Comparison of ENCODE assay signal across 8 cellular contexts in genomic region chr12:98754095-98754494, GRCh38.
DNase-seq lines count a peak whose midpoint lies in the region; ATAC-seq and TF ChIP-seq lines count a peak whose summit lies in the region.

No MANE protein-coding gene starts in this region.

- no peak for TF ChIP-seq POLR2A in stomach (IDR thresholded peaks at IDR 0.05)

- 0 out of 2 replicates have a peak, but pooled peaks cover 5% of the 10 kb centered on the region for H3K9me2 ChIP-seq in PC-3 (replicated peaks; ENCODE audit: low read length)

- no peaks in the 10 kb centered on the region for H3K36me3 ChIP-seq in PC-3 (ENCODE audit: low read depth, low read length)
- no peaks in the 10 kb centered on the region for H3K36me3 ChIP-seq in stomach
- H3K36me3 ChIP-seq in effector memory CD4-positive, alpha-beta T cell (ENCODE audit: control insufficient read depth, insufficient read depth, low read length) = no peaks in the 10 kb centered on the region

- no peak overlapping the region for H3K27ac Mint-ChIP-seq in WTC11

- DNase-seq in A172 (ENCODE audit: low spot score) = peak; percentile 73
- peak; percentile 94 for DNase-seq in PC-3
- DNase-seq in globus pallidus (ENCODE audit: low spot score) = peak; percentile 67
- no peak for DNase-seq in WTC11 (ENCODE audit: low spot score)
- no peak for DNase-seq in stomach
- no peak for DNase-seq in effector memory CD4-positive, alpha-beta T cell

- BruUV-seq in PC-3 (replicated peaks; lab: Mats Ljungman, UMichigan) = no TSS peak

- CTCF ChIA-PET in PC-3 (lab: Charles Lee) (interaction anchor here (0.8 kb wide), 2 partner anchors 55 to 399 kb away, joined by 4 to 5 read pairs; no protein-coding TSS in a partner anchor), WTC11 (lab: Charles Lee) (interaction anchor here (1.1 to 1.5 kb wide), 2 partner anchors 10 to 182 kb away, joined by 3 read pairs; no protein-coding TSS in a partner anchor)

- peak overlapping the region; percentile 50 for H3K4me2 ChIP-seq in PC-3 (ENCODE audit: low read length)

- H3K4me3 ChIP-seq in PC-3 (ENCODE audit: low read length) = no peak overlapping the region
- H3K4me3 ChIP-seq in stomach = no peak overlapping the region
- H3K4me3 ChIP-seq in effector memory CD4-positive, alpha-beta T cell (ENCODE audit: insufficient read depth, low read depth, low read length, poor library complexity, severe bottlenecking) = no peak overlapping the region

- POLR2A ChIA-PET in PC-3 (lab: Charles Lee; ENCODE audit: unreplicated experiment) = interaction anchor here (0.6 to 0.7 kb wide), 2 partner anchors 161 to 191 kb away, joined by 4 to 10 read pairs; no protein-coding TSS in a partner anchor
- POLR2A ChIA-PET in WTC11 (lab: Charles Lee) = no interaction called here

- no peaks in the 10 kb centered on the region for H3K27me3 Mint-ChIP-seq in WTC11 (ENCODE audit: low read depth)

- H3K4me1 Mint-ChIP-seq in WTC11 = peaks cover 7% of the 10 kb centered on the region

- H3K36me3 Mint-ChIP-seq in WTC11 = no peaks in the 10 kb centered on the region

- H3K4me3 Mint-ChIP-seq in WTC11 = no peak overlapping the region

- H3K9me3 ChIP-seq in PC-3 (ENCODE audit: low read length) (no peaks in the 10 kb centered on the region), stomach (no peaks in the 10 kb centered on the region)
- no peaks in the 10 kb centered on the region for H3K9me3 ChIP-seq in effector memory CD4-positive, alpha-beta T cell (ENCODE audit: control insufficient read depth, low read length)

- no peaks in the 10 kb centered on the region for H3K9me3 Mint-ChIP-seq in WTC11

- TF ChIP-seq EP300 in stomach (IDR thresholded peaks at IDR 0.05) = no peak

- H3K9ac ChIP-seq in PC-3 (ENCODE audit: low read length) = peak overlapping the region; percentile 73

- H3K4me1 ChIP-seq in PC-3 (ENCODE audit: insufficient read depth, low read length) (peaks cover 36% of the 10 kb centered on the region), stomach (no peaks in the 10 kb centered on the region)
- H3K4me1 ChIP-seq in effector memory CD4-positive, alpha-beta T cell (ENCODE audit: control insufficient read depth, insufficient read depth, low read length, poor library complexity, severe bottlenecking) = no peaks in the 10 kb centered on the region

- TF ChIP-seq CTCF in PC-3 (conservative IDR thresholded peaks at IDR 0.05; ENCODE audit: low read depth, low read length) (no peak), WTC11 (IDR thresholded peaks at IDR 0.05) (no peak), stomach (IDR thresholded peaks at IDR 0.05) (no peak)

- peak; percentile 99 for ATAC-seq in GM18511 (IDR thresholded peaks at IDR 0.05; ENCODE audit: unreplicated experiment)
- peak; percentile 99 for ATAC-seq in HG02798 (IDR thresholded peaks at IDR 0.05; ENCODE audit: poor library complexity, unreplicated experiment)
- peak; percentile 96 for ATAC-seq in PC-3
- no peak for ATAC-seq in WTC11

- 40 to 62% (median 47%) methylated on average over 4 to 5 of the region's 5 CpGs for WGBS in stomach, 5 donors

- H3K27me3 ChIP-seq in PC-3 (ENCODE audit: low read length) (no peaks in the 10 kb centered on the region), stomach (no peaks in the 10 kb centered on the region)
- H3K27me3 ChIP-seq in effector memory CD4-positive, alpha-beta T cell (replicated peaks; ENCODE audit: control insufficient read depth, insufficient read depth, low read length, poor library complexity, severe bottlenecking) = no peaks in the 10 kb centered on the region

- H2AFZ ChIP-seq in PC-3 (ENCODE audit: low read length) = no peak overlapping the region; the same call in 1 of the 2 replicates

- intact Hi-C loops in PC-3 (cut with micrococcal nuclease) (loop anchor here (5.0 kb wide), 1 partner anchor 62 kb away; no protein-coding TSS in a partner anchor), stomach (cut with DNase I; ENCODE audit: low total_unique reads) (no loop called here)

- H3F3A ChIP-seq in PC-3 (ENCODE audit: low read length, unreplicated experiment) = no peaks in the 10 kb centered on the region

- H3K27ac ChIP-seq in PC-3 (ENCODE audit: low read length) = peak overlapping the region; percentile 95
- no peak overlapping the region for H3K27ac ChIP-seq in stomach
- H3K27ac ChIP-seq in effector memory CD4-positive, alpha-beta T cell (ENCODE audit: insufficient read depth, low read length, poor library complexity, severe bottlenecking) = no peak overlapping the region

- no peaks in the 10 kb centered on the region for H4K20me1 ChIP-seq in PC-3 (ENCODE audit: low read length)

- H3K79me2 ChIP-seq in PC-3 (ENCODE audit: low read length) = no peaks in the 10 kb centered on the region

TF ChIP-seq in WTC11, 78 proteins besides CTCF, POLR2A, EP300 and RAD21 (continues in another document):
- TF ChIP-seq PRDM15 (CRISPR knock-in tag; IDR thresholded peaks at IDR 0.05) (no peak), NR3C1 (CRISPR knock-in tag; conservative IDR thresholded peaks at IDR 0.05; ENCODE audit: low read depth) (no peak), USF1 (CRISPR knock-in tag; IDR thresholded peaks at IDR 0.05) (no peak), FOXJ3 (CRISPR knock-in tag; IDR thresholded peaks at IDR 0.05; ENCODE audit: borderline replicate concordance) (no peak), SMAD3 (CRISPR knock-in tag; IDR thresholded peaks at IDR 0.05; ENCODE audit: borderline replicate concordance) (no peak), SP1 (CRISPR knock-in tag; conservative IDR thresholded peaks at IDR 0.05) (no peak), CDX4 (CRISPR knock-in tag; IDR thresholded peaks at IDR 0.05; ENCODE audit: borderline replicate concordance) (no peak), ZNF219 (CRISPR knock-in tag; IDR thresholded peaks at IDR 0.05; ENCODE audit: borderline replicate concordance) (no peak), IRF2 (CRISPR knock-in tag; IDR thresholded peaks at IDR 0.05; ENCODE audit: borderline replicate concordance, low read depth) (no peak), GRHL2 (CRISPR knock-in tag; IDR thresholded peaks at IDR 0.05; ENCODE audit: insufficient replicate concordance, severe bottlenecking) (no peak)
- TF ChIP-seq, protein P1, sequence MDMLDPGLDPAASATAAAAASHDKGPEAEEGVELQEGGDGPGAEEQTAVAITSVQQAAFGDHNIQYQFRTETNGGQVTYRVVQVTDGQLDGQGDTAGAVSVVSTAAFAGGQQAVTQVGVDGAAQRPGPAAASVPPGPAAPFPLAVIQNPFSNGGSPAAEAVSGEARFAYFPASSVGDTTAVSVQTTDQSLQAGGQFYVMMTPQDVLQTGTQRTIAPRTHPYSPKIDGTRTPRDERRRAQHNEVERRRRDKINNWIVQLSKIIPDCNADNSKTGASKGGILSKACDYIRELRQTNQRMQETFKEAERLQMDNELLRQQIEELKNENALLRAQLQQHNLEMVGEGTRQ (CRISPR knock-in tag; IDR thresholded peaks at IDR 0.05) = no peak
- TF ChIP-seq, protein P2, sequence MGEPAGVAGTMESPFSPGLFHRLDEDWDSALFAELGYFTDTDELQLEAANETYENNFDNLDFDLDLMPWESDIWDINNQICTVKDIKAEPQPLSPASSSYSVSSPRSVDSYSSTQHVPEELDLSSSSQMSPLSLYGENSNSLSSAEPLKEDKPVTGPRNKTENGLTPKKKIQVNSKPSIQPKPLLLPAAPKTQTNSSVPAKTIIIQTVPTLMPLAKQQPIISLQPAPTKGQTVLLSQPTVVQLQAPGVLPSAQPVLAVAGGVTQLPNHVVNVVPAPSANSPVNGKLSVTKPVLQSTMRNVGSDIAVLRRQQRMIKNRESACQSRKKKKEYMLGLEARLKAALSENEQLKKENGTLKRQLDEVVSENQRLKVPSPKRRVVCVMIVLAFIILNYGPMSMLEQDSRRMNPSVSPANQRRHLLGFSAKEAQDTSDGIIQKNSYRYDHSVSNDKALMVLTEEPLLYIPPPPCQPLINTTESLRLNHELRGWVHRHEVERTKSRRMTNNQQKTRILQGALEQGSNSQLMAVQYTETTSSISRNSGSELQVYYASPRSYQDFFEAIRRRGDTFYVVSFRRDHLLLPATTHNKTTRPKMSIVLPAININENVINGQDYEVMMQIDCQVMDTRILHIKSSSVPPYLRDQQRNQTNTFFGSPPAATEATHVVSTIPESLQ (CRISPR knock-in tag; IDR thresholded peaks at IDR 0.05) = no peak

Comparison
In these comparisons a context has a peak if more than half of its experiments do, and no peak if none do; other contexts are left out.
1. DNase-seq: peak in A172 (single experiment), PC-3 (single experiment) and globus pallidus (single experiment); none in WTC11 (single experiment), stomach (single experiment) and effector memory CD4-positive, alpha-beta T cell (0 of 3).